Comparison of ENCODE assay signal across 33 cellular contexts in genomic region chr22:27863556-27863955, GRCh38. TPM values are rescaled to one million over a fixed set of nuclear protein-coding genes. Genes with fewer than 3 reads are reported as not detected.
A peak's percentile ranks its signal among the peaks of the same experiment; 100 is the strongest.
DNase-seq lines count a peak whose midpoint lies in the region; ATAC-seq and TF ChIP-seq lines count a peak whose summit lies in the region.
"Had no signal": no experiment of that assay in that cellular context is flagged by ENCODE, and none has a peak within 500 bp of the region (broad histone marks: within the 10 kb centered on the region; RNA-seq: fewer than 3 reads in every experiment).

No MANE protein-coding gene starts in this region.

- H3K9me3 ChIP-seq in cardiac muscle cell (ENCODE audit: low read depth) (no peaks in the 10 kb centered on the region), heart left ventricle (no peaks in the 10 kb centered on the region), esophagus muscularis mucosa (no peaks in the 10 kb centered on the region)
- H3K9me3 ChIP-seq: colonic mucosa, HAP-1, right atrium auricular region had no signal

- no peak for TF ChIP-seq POLR2A in heart left ventricle (IDR thresholded peaks at IDR 0.05)
- no peak for TF ChIP-seq POLR2A in esophagus muscularis mucosa (IDR thresholded peaks at IDR 0.05; ENCODE audit: low read depth)

- peaks cover 30% of the 10 kb centered on the region for H3K36me3 Mint-ChIP-seq in nephron progenitor cell (ENCODE audit: low read depth)
- peaks cover 36% of the 10 kb centered on the region for H3K36me3 Mint-ChIP-seq in T-helper 2 cell treated with Interferon-gamma antibody and Interleukin-4, amounts not matched to agents 5 μg/mL and 100 μg/mL, for 36 hours (ENCODE audit: low read depth)

- no peaks in the 10 kb centered on the region for H3K27me3 ChIP-seq in cardiac muscle cell
- H3K27me3 ChIP-seq in heart left ventricle: no peaks in the 10 kb centered on the region
- no peaks in the 10 kb centered on the region for H3K27me3 ChIP-seq in esophagus muscularis mucosa
- H3K27me3 ChIP-seq: colonic mucosa, neural progenitor cell, right atrium auricular region had no signal

- TF ChIP-seq EP300 in esophagus muscularis mucosa (IDR thresholded peaks at IDR 0.05): no peak

- DNase-seq in cardiac muscle cell (ENCODE audit: low read depth in 1 of 2, low spot score in 1 of 2): no peak
- DNase-seq in heart left ventricle: no peak
- DNase-seq in esophagus muscularis mucosa (ENCODE audit: extremely low spot score): no peak
- DNase-seq in nephron progenitor cell: no peak
- no peak for DNase-seq in pons (ENCODE audit: low spot score)
- DNase-seq in activated effector memory CD4-positive, alpha-beta T cell treated with anti-CD3 and anti-CD28 coated beads, Interleukin-2, amount 50 U/mL, for 16 hours: no peak
- DNase-seq in T-helper 2 cell treated with Interferon-gamma antibody and Interleukin-4, amounts not matched to agents 5 μg/mL and 100 μg/mL, for 36 hours (ENCODE audit: low spot score): no peak
- DNase-seq: activated CD4-positive, alpha-beta T cell treated with anti-CD3 and anti-CD28 coated beads for 1 hour; activated CD8-positive, alpha-beta T cell treated with anti-CD3 and anti-CD28 coated beads, Interleukin-2, amount 10 ng/mL, durations not matched to agents 7 days and 5 days; colonic mucosa; effector CD8-positive, alpha-beta T cell; hippocampal formation; immature natural killer cell; left colon; mammary epithelial cell; MV-4-11; NCI-H1436; NCI-H2081; NCI-H2227 treated with DMSO at 0.1 percent for 48 hours; NCI-H526 treated with DMSO at 0.1 percent for 48 hours; NK-92 treated with Interleukin-12 subunit alpha and Interleukin-12 subunit beta, amount 100 ng/mL, for 24 hours; PC-9; posterior cingulate gyrus; trophoblast cell had no signal

- no peaks in the 10 kb centered on the region for H3K9me3 Mint-ChIP-seq in nephron progenitor cell
- H3K9me3 Mint-ChIP-seq in T-helper 2 cell treated with Interferon-gamma antibody and Interleukin-4, amounts not matched to agents 5 μg/mL and 100 μg/mL, for 36 hours: no peaks in the 10 kb centered on the region
- H3K9me3 Mint-ChIP-seq: activated naive CD4-positive, alpha-beta T cell treated with anti-CD3 and anti-CD28 coated beads, Interleukin-2, amount 50 U/mL, for 72 hours; immature natural killer cell; neural progenitor cell; T-helper 1 cell treated with Interleukin-12 subunit alpha and Interleukin-12 subunit beta and Interleukin-4 antibody, amounts not matched to agents 30 μg/mL and 1 μg/mL, for 36 hours had no signal

- no peak for TF ChIP-seq CTCF in cardiac muscle cell (IDR thresholded peaks at IDR 0.05; ENCODE audit: low read depth, low read length)
- TF ChIP-seq CTCF in heart left ventricle (IDR thresholded peaks at IDR 0.05): no peak
- TF ChIP-seq CTCF in esophagus muscularis mucosa (IDR thresholded peaks at IDR 0.05): no peak
- no peak for TF ChIP-seq CTCF in nephron progenitor cell (IDR thresholded peaks at IDR 0.05)

- ATAC-seq in heart left ventricle: no peak
- ATAC-seq in HG02588 (IDR thresholded peaks at IDR 0.05; ENCODE audit: unreplicated experiment): no peak
- ATAC-seq: activated CD8-positive, alpha-beta T cell treated with anti-CD3 and anti-CD28 coated beads, Interleukin-2, amount 10 ng/mL, durations not matched to agents 7 days and 5 days; activated naive CD4-positive, alpha-beta T cell treated with anti-CD3 and anti-CD28 coated beads, Interleukin-2, amount 50 U/mL, for 72 hours; left colon; SK-N-SH treated with all-trans-retinoic acid at 6 μM for 48 hours had no signal

- H3K4me3 Mint-ChIP-seq in nephron progenitor cell: no peak overlapping the region
- H3K4me3 Mint-ChIP-seq in T-helper 2 cell treated with Interferon-gamma antibody and Interleukin-4, amounts not matched to agents 5 μg/mL and 100 μg/mL, for 36 hours: no peak overlapping the region
- H3K4me3 Mint-ChIP-seq: activated CD8-positive, alpha-beta T cell treated with anti-CD3 and anti-CD28 coated beads, Interleukin-2, amount 10 ng/mL, durations not matched to agents 7 days and 5 days; immature natural killer cell; neural progenitor cell; T-helper 1 cell treated with Interleukin-12 subunit alpha and Interleukin-12 subunit beta and Interleukin-4 antibody, amounts not matched to agents 30 μg/mL and 1 μg/mL, for 36 hours had no signal

- H3K4me3 ChIP-seq in cardiac muscle cell: no peak overlapping the region
- no peak overlapping the region for H3K4me3 ChIP-seq in heart left ventricle
- H3K4me3 ChIP-seq in esophagus muscularis mucosa: no peak overlapping the region
- H3K4me3 ChIP-seq: colonic mucosa, HAP-1, neural progenitor cell, PC-9, right atrium auricular region had no signal

- peak overlapping the region; percentile 55 for H3K27ac ChIP-seq in cardiac muscle cell
- peak overlapping the region in 1 of 12 donors; percentile 86 for H3K27ac ChIP-seq in heart left ventricle
- H3K27ac ChIP-seq in esophagus muscularis mucosa (replicated peaks in 1 of 4): peak overlapping the region; percentile 84 to 89 (median 85)
- H3K27ac ChIP-seq: C4-2B, colonic mucosa, epithelial cell of prostate, neural progenitor cell, PC-9 had no signal

- H3K27me3 Mint-ChIP-seq in nephron progenitor cell (ENCODE audit: low read depth, poor library complexity): no peaks in the 10 kb centered on the region
- no peaks in the 10 kb centered on the region for H3K27me3 Mint-ChIP-seq in T-helper 2 cell treated with Interferon-gamma antibody and Interleukin-4, amounts not matched to agents 5 μg/mL and 100 μg/mL, for 36 hours (ENCODE audit: low read depth)

- peaks cover 17% of the 10 kb centered on the region for H3K36me3 ChIP-seq in cardiac muscle cell
- H3K36me3 ChIP-seq in heart left ventricle: peaks cover 0 to 41% (median 21%) of the 10 kb centered on the region in 9 donors
- H3K36me3 ChIP-seq in esophagus muscularis mucosa: peaks cover 0 to 26% (median 4%) of the 10 kb centered on the region in 4 donors
- H3K36me3 ChIP-seq: colonic mucosa had no signal

- H3K27ac Mint-ChIP-seq in nephron progenitor cell: peak overlapping the region; percentile 84
- H3K27ac Mint-ChIP-seq in T-helper 2 cell treated with Interferon-gamma antibody and Interleukin-4, amounts not matched to agents 5 μg/mL and 100 μg/mL, for 36 hours: no peak overlapping the region
- H3K27ac Mint-ChIP-seq: activated CD8-positive, alpha-beta T cell treated with anti-CD3 and anti-CD28 coated beads, Interleukin-2, amount 10 ng/mL, durations not matched to agents 7 days and 5 days; neural progenitor cell; T-helper 1 cell treated with Interleukin-12 subunit alpha and Interleukin-12 subunit beta and Interleukin-4 antibody, amounts not matched to agents 30 μg/mL and 1 μg/mL, for 36 hours had no signal

- peaks cover 35% of the 10 kb centered on the region for H3K4me1 ChIP-seq in cardiac muscle cell (ENCODE audit: low read depth)
- peaks cover 6 to 67% (median 43%) of the 10 kb centered on the region in 12 donors for H3K4me1 ChIP-seq in heart left ventricle
- peaks cover 53 to 97% (median 93%) of the 10 kb centered on the region in 4 donors for H3K4me1 ChIP-seq in esophagus muscularis mucosa
- H3K4me1 ChIP-seq: HAP-1 had no signal

- H3K4me1 Mint-ChIP-seq in nephron progenitor cell: peaks cover 55% of the 10 kb centered on the region
- H3K4me1 Mint-ChIP-seq in T-helper 2 cell treated with Interferon-gamma antibody and Interleukin-4, amounts not matched to agents 5 μg/mL and 100 μg/mL, for 36 hours (ENCODE audit: low read depth): peaks cover 15% of the 10 kb centered on the region

- intact Hi-C loops in heart left ventricle (cut with DNase I) (no loop called here), esophagus muscularis mucosa (cut with DNase I) (no loop called here)

- 83 to 88% (median 85%) methylated on average over 2 of the region's 2 CpGs for WGBS in heart left ventricle, 4 donors
- WGBS in esophagus muscularis mucosa: 44% methylated on average over 2 of the region's 2 CpGs

RNA-seq across cellular contexts. Expression of gene PITPNB, which starts 55.5 kb away (rescaled TPM):
- total RNA-seq in cardiac muscle cell: 50.1 and 73.2 TPM in 2 replicates
- 131 and 194 TPM in 2 replicates for polyA plus RNA-seq in cardiac muscle cell
- total RNA-seq in heart left ventricle: 10 to 100 TPM; 20.8 to 84.7 (median 63.1) TPM
- 10 to 100 TPM; 13.6 to 32.3 TPM for polyA plus RNA-seq in heart left ventricle
- 10 to 100 TPM; 70.3 to 99.7 (median 89.3) TPM for total RNA-seq in esophagus muscularis mucosa
